ENCODE assay signal across 1 cellular context in genomic region chr6:158819977-158820632, GRCh38.
TF ChIP-seq lines count a peak whose summit lies in the region.

No MANE protein-coding gene starts in this region.

TF ChIP-seq in H1, 55 proteins besides CTCF, POLR2A, EP300 and RAD21 (continued from another document):
- TF ChIP-seq, protein P1, sequence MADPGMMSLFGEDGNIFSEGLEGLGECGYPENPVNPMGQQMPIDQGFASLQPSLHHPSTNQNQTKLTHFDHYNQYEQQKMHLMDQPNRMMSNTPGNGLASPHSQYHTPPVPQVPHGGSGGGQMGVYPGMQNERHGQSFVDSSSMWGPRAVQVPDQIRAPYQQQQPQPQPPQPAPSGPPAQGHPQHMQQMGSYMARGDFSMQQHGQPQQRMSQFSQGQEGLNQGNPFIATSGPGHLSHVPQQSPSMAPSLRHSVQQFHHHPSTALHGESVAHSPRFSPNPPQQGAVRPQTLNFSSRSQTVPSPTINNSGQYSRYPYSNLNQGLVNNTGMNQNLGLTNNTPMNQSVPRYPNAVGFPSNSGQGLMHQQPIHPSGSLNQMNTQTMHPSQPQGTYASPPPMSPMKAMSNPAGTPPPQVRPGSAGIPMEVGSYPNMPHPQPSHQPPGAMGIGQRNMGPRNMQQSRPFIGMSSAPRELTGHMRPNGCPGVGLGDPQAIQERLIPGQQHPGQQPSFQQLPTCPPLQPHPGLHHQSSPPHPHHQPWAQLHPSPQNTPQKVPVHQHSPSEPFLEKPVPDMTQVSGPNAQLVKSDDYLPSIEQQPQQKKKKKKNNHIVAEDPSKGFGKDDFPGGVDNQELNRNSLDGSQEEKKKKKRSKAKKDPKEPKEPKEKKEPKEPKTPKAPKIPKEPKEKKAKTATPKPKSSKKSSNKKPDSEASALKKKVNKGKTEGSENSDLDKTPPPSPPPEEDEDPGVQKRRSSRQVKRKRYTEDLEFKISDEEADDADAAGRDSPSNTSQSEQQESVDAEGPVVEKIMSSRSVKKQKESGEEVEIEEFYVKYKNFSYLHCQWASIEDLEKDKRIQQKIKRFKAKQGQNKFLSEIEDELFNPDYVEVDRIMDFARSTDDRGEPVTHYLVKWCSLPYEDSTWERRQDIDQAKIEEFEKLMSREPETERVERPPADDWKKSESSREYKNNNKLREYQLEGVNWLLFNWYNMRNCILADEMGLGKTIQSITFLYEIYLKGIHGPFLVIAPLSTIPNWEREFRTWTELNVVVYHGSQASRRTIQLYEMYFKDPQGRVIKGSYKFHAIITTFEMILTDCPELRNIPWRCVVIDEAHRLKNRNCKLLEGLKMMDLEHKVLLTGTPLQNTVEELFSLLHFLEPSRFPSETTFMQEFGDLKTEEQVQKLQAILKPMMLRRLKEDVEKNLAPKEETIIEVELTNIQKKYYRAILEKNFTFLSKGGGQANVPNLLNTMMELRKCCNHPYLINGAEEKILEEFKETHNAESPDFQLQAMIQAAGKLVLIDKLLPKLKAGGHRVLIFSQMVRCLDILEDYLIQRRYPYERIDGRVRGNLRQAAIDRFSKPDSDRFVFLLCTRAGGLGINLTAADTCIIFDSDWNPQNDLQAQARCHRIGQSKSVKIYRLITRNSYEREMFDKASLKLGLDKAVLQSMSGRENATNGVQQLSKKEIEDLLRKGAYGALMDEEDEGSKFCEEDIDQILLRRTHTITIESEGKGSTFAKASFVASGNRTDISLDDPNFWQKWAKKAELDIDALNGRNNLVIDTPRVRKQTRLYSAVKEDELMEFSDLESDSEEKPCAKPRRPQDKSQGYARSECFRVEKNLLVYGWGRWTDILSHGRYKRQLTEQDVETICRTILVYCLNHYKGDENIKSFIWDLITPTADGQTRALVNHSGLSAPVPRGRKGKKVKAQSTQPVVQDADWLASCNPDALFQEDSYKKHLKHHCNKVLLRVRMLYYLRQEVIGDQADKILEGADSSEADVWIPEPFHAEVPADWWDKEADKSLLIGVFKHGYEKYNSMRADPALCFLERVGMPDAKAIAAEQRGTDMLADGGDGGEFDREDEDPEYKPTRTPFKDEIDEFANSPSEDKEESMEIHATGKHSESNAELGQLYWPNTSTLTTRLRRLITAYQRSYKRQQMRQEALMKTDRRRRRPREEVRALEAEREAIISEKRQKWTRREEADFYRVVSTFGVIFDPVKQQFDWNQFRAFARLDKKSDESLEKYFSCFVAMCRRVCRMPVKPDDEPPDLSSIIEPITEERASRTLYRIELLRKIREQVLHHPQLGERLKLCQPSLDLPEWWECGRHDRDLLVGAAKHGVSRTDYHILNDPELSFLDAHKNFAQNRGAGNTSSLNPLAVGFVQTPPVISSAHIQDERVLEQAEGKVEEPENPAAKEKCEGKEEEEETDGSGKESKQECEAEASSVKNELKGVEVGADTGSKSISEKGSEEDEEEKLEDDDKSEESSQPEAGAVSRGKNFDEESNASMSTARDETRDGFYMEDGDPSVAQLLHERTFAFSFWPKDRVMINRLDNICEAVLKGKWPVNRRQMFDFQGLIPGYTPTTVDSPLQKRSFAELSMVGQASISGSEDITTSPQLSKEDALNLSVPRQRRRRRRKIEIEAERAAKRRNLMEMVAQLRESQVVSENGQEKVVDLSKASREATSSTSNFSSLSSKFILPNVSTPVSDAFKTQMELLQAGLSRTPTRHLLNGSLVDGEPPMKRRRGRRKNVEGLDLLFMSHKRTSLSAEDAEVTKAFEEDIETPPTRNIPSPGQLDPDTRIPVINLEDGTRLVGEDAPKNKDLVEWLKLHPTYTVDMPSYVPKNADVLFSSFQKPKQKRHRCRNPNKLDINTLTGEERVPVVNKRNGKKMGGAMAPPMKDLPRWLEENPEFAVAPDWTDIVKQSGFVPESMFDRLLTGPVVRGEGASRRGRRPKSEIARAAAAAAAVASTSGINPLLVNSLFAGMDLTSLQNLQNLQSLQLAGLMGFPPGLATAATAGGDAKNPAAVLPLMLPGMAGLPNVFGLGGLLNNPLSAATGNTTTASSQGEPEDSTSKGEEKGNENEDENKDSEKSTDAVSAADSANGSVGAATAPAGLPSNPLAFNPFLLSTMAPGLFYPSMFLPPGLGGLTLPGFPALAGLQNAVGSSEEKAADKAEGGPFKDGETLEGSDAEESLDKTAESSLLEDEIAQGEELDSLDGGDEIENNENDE (IDR thresholded peaks at IDR 0.05; ENCODE audit: insufficient replicate concordance, low read length): no peak
- TF ChIP-seq NRF1 (IDR thresholded peaks at IDR 0.05; ENCODE audit: low read depth, low read length) (no peak), GTF2F1 (IDR thresholded peaks at IDR 0.05; ENCODE audit: borderline replicate concordance, low read depth, low read length) (no peak), TCF12 (IDR thresholded peaks at IDR 0.05; ENCODE audit: low read depth, low read length) (no peak), SUZ12 (IDR thresholded peaks at IDR 0.05; ENCODE audit: low read length) (no peak), KDM5A (IDR thresholded peaks at IDR 0.05; ENCODE audit: low read length) (no peak), MAFK (IDR thresholded peaks at IDR 0.05; ENCODE audit: low read depth, low read length) (no peak)
TF ChIP-seq in H1: peak in this region for 0.
